ENCODE assay signal across 17 cellular contexts in genomic region chr11:38392176-38392575, GRCh38.
DNase-seq lines count a peak whose midpoint lies in the region; ATAC-seq and TF ChIP-seq lines count a peak whose summit lies in the region.
"Had no signal": no experiment of that assay in that cellular context is flagged by ENCODE, and none has a peak within 500 bp of the region (broad histone marks: within the 10 kb centered on the region; RNA-seq: fewer than 3 reads in every experiment).

No MANE protein-coding gene starts in this region.

- H3K27me3 ChIP-seq in GM23338 (ENCODE audit: insufficient read depth) (no peaks in the 10 kb centered on the region), left lung (no peaks in the 10 kb centered on the region)
- H3K27me3 ChIP-seq: MG63 had no signal

- no peaks in the 10 kb centered on the region for H3K9me3 ChIP-seq in left lung
- H3K9me3 ChIP-seq: MG63 had no signal

- TF ChIP-seq EP300 in Ishikawa (IDR thresholded peaks at IDR 0.05; ENCODE audit: borderline replicate concordance): no peak

- H3K4me3 ChIP-seq in GM23338 (no peak overlapping the region), astrocyte of the cerebellum (ENCODE audit: low read depth, low read length) (no peak overlapping the region), left lung (no peak overlapping the region)
- H3K4me3 ChIP-seq: K562, MG63 had no signal

- no peak; the same call in 2 of the 3 replicates for ATAC-seq in GM23338
- ATAC-seq in left lung: peak; percentile 84
- no peak for ATAC-seq in GM19351 (IDR thresholded peaks at IDR 0.05; ENCODE audit: unreplicated experiment)
- ATAC-seq: K562 had no signal

- peak overlapping the region; percentile 50 for H3K27ac Mint-ChIP-seq in GM23338

- H3K9me3 Mint-ChIP-seq in GM23338: no peaks in the 10 kb centered on the region

- H4K20me1 ChIP-seq in GM23338 (replicated peaks; ENCODE audit: insufficient read depth): no peaks in the 10 kb centered on the region

- H3K4me2 ChIP-seq in GM23338: no peak overlapping the region; the same call in 1 of the 2 replicates

- no peaks in the 10 kb centered on the region; the same call in 1 of the 2 replicates for H3K9me2 ChIP-seq in GM23338 (ENCODE audit: insufficient read depth)

- in situ Hi-C loops in astrocyte of the cerebellum (cut with HindIII; ENCODE audit: low sequenced_read_pairs): no loop called here

- no peak overlapping the region for H2AFZ ChIP-seq in GM23338

- DNase-seq in GM23338 (ENCODE audit: low spot score): peak; percentile 1
- DNase-seq in astrocyte of the cerebellum (ENCODE audit: low read depth): peak; percentile 40
- DNase-seq in left lung: no peak
- DNase-seq in stimulated activated CD8-positive, alpha-beta memory T cell treated with anti-CD3 and anti-CD28 coated beads, Interleukin-4, amount 100 ng/mL, for 48 hours: no peak
- no peak for DNase-seq in NCI-H1417 (lab: John Stamatoyannopoulos, UW)
- no peak for DNase-seq in MV-4-11 (lab: John Stamatoyannopoulos, UW)
- DNase-seq: AML-193, DMS79, GDM1, MG63, NCI-H1105, NCI-H1930, NCI-H2171 treated with DMSO at 0.1 percent for 48 hours, NCI-H526 had no signal

- H3K4me1 ChIP-seq in GM23338 (ENCODE audit: insufficient read depth) (0 out of 2 replicates have a peak, but pooled peaks cover 5% of the 10 kb centered on the region), left lung (no peaks in the 10 kb centered on the region)

- no peaks in the 10 kb centered on the region for H3K27me3 Mint-ChIP-seq in GM23338 (ENCODE audit: insufficient read depth, low read depth, poor library complexity)

- H3F3A ChIP-seq in GM23338 (replicated peaks; ENCODE audit: low read depth): no peaks in the 10 kb centered on the region

- H3K36me3 ChIP-seq in GM23338 (ENCODE audit: insufficient read depth): no peaks in the 10 kb centered on the region; the same call in 1 of the 2 replicates
- no peaks in the 10 kb centered on the region for H3K36me3 ChIP-seq in left lung
- H3K36me3 ChIP-seq: MG63 had no signal

- peak overlapping the region; percentile 3; the same call in 1 of the 3 replicates for H3K4me3 Mint-ChIP-seq in GM23338

- H3K79me2 ChIP-seq in GM23338 (replicated peaks; ENCODE audit: insufficient read depth): no peaks in the 10 kb centered on the region

- H3K36me3 Mint-ChIP-seq in GM23338 (ENCODE audit: low read depth): peaks cover 8% of the 10 kb centered on the region; the same call in 2 of the 3 replicates

- TF ChIP-seq CTCF in GM23338 (conservative IDR thresholded peaks at IDR 0.05; ENCODE audit: low read depth in 2 of 2) (no peak), astrocyte of the cerebellum (IDR thresholded peaks at IDR 0.05; ENCODE audit: low read depth, low read length, missing control alignments) (no peak), left lung (IDR thresholded peaks at IDR 0.05) (no peak)

- peaks cover 20% of the 10 kb centered on the region for H3K4me1 Mint-ChIP-seq in GM23338

- intact Hi-C loops in left lung (cut with DNase I): no loop called here

- H3K27ac ChIP-seq in GM23338 (ENCODE audit: low read depth) (no peak overlapping the region), left lung (no peak overlapping the region)

- TF ChIP-seq RAD21 in Ishikawa (IDR thresholded peaks at IDR 0.05; ENCODE audit: low read depth): no peak

TF ChIP-seq in GM23338, 12 proteins besides CTCF, POLR2A, EP300 and RAD21:
- TF ChIP-seq ETS1 (IDR thresholded peaks at IDR 0.05): no peak
- TF ChIP-seq JUNB (IDR thresholded peaks at IDR 0.05; ENCODE audit: unreplicated experiment): no peak

TF ChIP-seq in Ishikawa, 13 proteins besides CTCF, POLR2A, EP300 and RAD21:
- TF ChIP-seq TEAD4 (IDR thresholded peaks at IDR 0.05) (0 out of 2 replicates have a peak, but pooled peaks have one; percentile 17), EGR1 (IDR thresholded peaks at IDR 0.05) (no peak), ZBTB7A (IDR thresholded peaks at IDR 0.05; ENCODE audit: low read depth) (no peak)

Comparison
In these comparisons a context has a peak if more than half of its experiments do, and no peak if none do; other contexts are left out.
1. DNase-seq: peak in GM23338 (single experiment) and astrocyte of the cerebellum (single experiment); none in left lung (0 of 2), stimulated activated CD8-positive, alpha-beta memory T cell treated with anti-CD3 and anti-CD28 coated beads, Interleukin-4, amount 100 ng/mL, for 48 hours (single experiment), NCI-H1417 (0 of 3) and MV-4-11 (single experiment).